ENCODE assay signal across 12 cellular contexts in genomic region chr5:60487885-60488425, GRCh38.
DNase-seq lines count a peak whose midpoint lies in the region; ATAC-seq, FAIRE-seq and TF ChIP-seq lines count a peak whose summit lies in the region.
"Had no signal": no experiment of that assay in that cellular context is flagged by ENCODE, and none has a peak within 500 bp of the region (broad histone marks: within the 10 kb centered on the region; RNA-seq: fewer than 3 reads in every experiment).

No MANE protein-coding gene starts in this region.

- intact Hi-C loops in pancreas (cut with DNase I): no loop called here

- H3K79me1 ChIP-seq in neuronal stem cell (ENCODE audit: low read depth, low read length): no peaks in the 10 kb centered on the region

- no peak overlapping the region for H2BK120ac ChIP-seq in neuronal stem cell (ENCODE audit: low read depth, low read length)

- H3K18ac ChIP-seq in neuronal stem cell (ENCODE audit: low read length): no peak overlapping the region

- H2BK12ac ChIP-seq in neuronal stem cell (ENCODE audit: low read length): no peak overlapping the region

- no peak overlapping the region for H2BK15ac ChIP-seq in neuronal stem cell (ENCODE audit: low read length)

- ATAC-seq in pancreas: peak; percentile 63 to 91 (median 88)
- ATAC-seq in GM18909 (IDR thresholded peaks at IDR 0.05; ENCODE audit: poor library complexity, unreplicated experiment): no peak
- no peak for ATAC-seq in GM18870 (IDR thresholded peaks at IDR 0.05; ENCODE audit: unreplicated experiment)
- ATAC-seq: GM12878, left lobe of liver had no signal

- no peak for FAIRE-seq in pancreas (lab: Jason Lieb, UNC)
- FAIRE-seq: GM12878 had no signal

- H3K9me3 ChIP-seq in duodenal mucosa (ENCODE audit: control insufficient read depth in 1 of 2, low read length in 2 of 2) (no peaks in the 10 kb centered on the region), pancreas (no peaks in the 10 kb centered on the region), neuronal stem cell (replicated peaks in 1 of 2; ENCODE audit: control insufficient read depth in 2 of 2, insufficient read depth in 1 of 2, low read depth in 1 of 2, low read length in 2 of 2) (no peaks in the 10 kb centered on the region)

- peak; percentile 22 for DNase-seq in AG20443 (ENCODE audit: low spot score)
- DNase-seq in NCI-H460 (ENCODE audit: extremely low read depth, low read depth): peak; percentile 82
- DNase-seq in pancreas: peak in 3 of 6 donors; percentile 2 to 52 (median 12)
- DNase-seq in neuronal stem cell (ENCODE audit: low spot score): no peak
- DNase-seq in NCI-H2227 treated with DMSO at 0.1 percent for 48 hours (lab: John Stamatoyannopoulos, UW): no peak
- DNase-seq: AML-193, T-helper 2 cell had no signal

- no peak overlapping the region for H4K91ac ChIP-seq in neuronal stem cell (ENCODE audit: low read depth, low read length, poor library complexity)

- H3K27me3 ChIP-seq in duodenal mucosa (ENCODE audit: control insufficient read depth in 1 of 2, insufficient read depth in 2 of 2, low read length in 2 of 2): no peaks in the 10 kb centered on the region
- H3K27me3 ChIP-seq in pancreas: no peaks in the 10 kb centered on the region
- H3K27me3 ChIP-seq in neuronal stem cell (ENCODE audit: control insufficient read depth in 3 of 3, insufficient read depth in 3 of 3, low read depth in 1 of 3, low read length in 3 of 3): no peaks in the 10 kb centered on the region

- H3K27ac ChIP-seq in duodenal mucosa (ENCODE audit: low read depth, low read length) (no peak overlapping the region), pancreas (no peak overlapping the region), neuronal stem cell (replicated peaks; ENCODE audit: low read length) (no peak overlapping the region)

- no peak overlapping the region for H3K14ac ChIP-seq in neuronal stem cell (ENCODE audit: low read length)

- no peak overlapping the region for H2AK5ac ChIP-seq in neuronal stem cell (ENCODE audit: low read depth, low read length)

- peak overlapping the region in 1 of 2 donors; percentile 28 for H3K9ac ChIP-seq in duodenal mucosa (ENCODE audit: low read depth in 1 of 2, low read length in 2 of 2)
- no peak overlapping the region for H3K9ac ChIP-seq in neuronal stem cell (ENCODE audit: low read depth, low read length, poor library complexity)

- H2BK5ac ChIP-seq in neuronal stem cell (ENCODE audit: low read length): no peak overlapping the region

- no peak overlapping the region for H4K8ac ChIP-seq in neuronal stem cell (ENCODE audit: low read depth, low read length)

- H3K4me3 ChIP-seq in duodenal mucosa (ENCODE audit: low read depth in 1 of 2, low read length in 2 of 2): peak overlapping the region; percentile 48 to 58
- H3K4me3 ChIP-seq in pancreas: peak overlapping the region in 2 of 4 donors; percentile 13 to 33
- no peak overlapping the region for H3K4me3 ChIP-seq in neuronal stem cell (ENCODE audit: low read length in 2 of 2)
- H3K4me3 ChIP-seq: GM12878 had no signal

- WGBS in pancreas, 2 donors: 9 to 10% methylated on average over 16 of the region's 16 CpGs
- WGBS in neuronal stem cell (ENCODE audit: extremely low coverage in 2 of 2, insufficient read length in 2 of 2, insufficient replicate concordance in 1 of 2), 2 donors: no CpG with 5 or more reads among the region's 16 CpGs

- no peaks in the 10 kb centered on the region for H3K4me1 ChIP-seq in duodenal mucosa (ENCODE audit: control insufficient read depth in 1 of 2, insufficient read depth in 2 of 2, low read length in 2 of 2)
- H3K4me1 ChIP-seq in pancreas: no peaks in the 10 kb centered on the region
- H3K4me1 ChIP-seq in neuronal stem cell (ENCODE audit: control insufficient read depth in 2 of 2, insufficient read depth in 1 of 2, low read depth in 1 of 2, low read length in 2 of 2): no peaks in the 10 kb centered on the region

- H3K23ac ChIP-seq in neuronal stem cell (ENCODE audit: low read depth, low read length, poor library complexity): no peak overlapping the region

- no peak for TF ChIP-seq CTCF in pancreas (IDR thresholded peaks at IDR 0.05)

- no peaks in the 10 kb centered on the region for H3K36me3 ChIP-seq in duodenal mucosa (ENCODE audit: control insufficient read depth in 1 of 2, insufficient read depth in 2 of 2, low read length in 2 of 2)
- no peaks in the 10 kb centered on the region for H3K36me3 ChIP-seq in pancreas
- H3K36me3 ChIP-seq in neuronal stem cell (replicated peaks in 1 of 2; ENCODE audit: control insufficient read depth in 2 of 2, insufficient read depth in 2 of 2, low read length in 2 of 2): no peaks in the 10 kb centered on the region

- no peak overlapping the region for H3K4me2 ChIP-seq in neuronal stem cell (ENCODE audit: insufficient read depth, low read length, poor library complexity, severe bottlenecking)

- H3K4ac ChIP-seq in neuronal stem cell (ENCODE audit: low read length): no peak overlapping the region

- H2AFZ ChIP-seq in neuronal stem cell (ENCODE audit: low read length): no peak overlapping the region

Comparison
In these comparisons a context has a peak if more than half of its experiments do, and no peak if none do; other contexts are left out.
1. DNase-seq: peak in AG20443 (single experiment) and NCI-H460 (single experiment); none in neuronal stem cell (single experiment) and NCI-H2227 treated with DMSO at 0.1 percent for 48 hours (single experiment).
2. H3K4me3 ChIP-seq: peak in duodenal mucosa (2 of 2); none in neuronal stem cell (0 of 2).
3. ATAC-seq: peak in pancreas (4 of 4); none in GM18909 (single experiment) and GM18870 (single experiment).